8 cellular contexts compared by ENCODE assay signal in the genomic region with DNA sequence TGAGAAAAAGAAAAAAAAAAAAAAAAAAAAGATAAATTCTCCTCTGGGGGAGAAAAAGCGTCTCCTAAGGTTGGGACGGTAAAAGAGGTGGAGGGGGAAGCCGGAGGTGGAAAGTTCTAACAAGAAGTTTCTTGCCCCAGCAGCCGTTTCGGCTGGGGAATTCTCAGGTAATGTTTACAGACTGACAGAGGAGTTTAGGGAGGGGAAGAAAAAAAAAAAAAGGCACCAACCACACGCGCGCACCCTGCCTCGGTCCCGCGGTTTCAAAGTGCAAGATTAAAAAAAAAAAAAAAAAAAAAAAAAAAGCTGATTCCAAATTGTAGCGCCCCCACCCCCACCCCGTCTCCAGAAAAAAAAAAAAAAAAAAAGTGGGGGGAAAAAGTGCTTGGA. TPM values are rescaled to one million over a fixed set of nuclear protein-coding genes. Genes with fewer than 3 reads are reported as not detected.
A peak's percentile ranks its signal among the peaks of the same experiment; 100 is the strongest.
DNase-seq lines count a peak whose midpoint lies in the region; ATAC-seq and TF ChIP-seq lines count a peak whose summit lies in the region.

No MANE protein-coding gene starts in this region.

- CTCF ChIA-PET in activated naive CD4-positive, alpha-beta T cell treated with anti-CD3 and anti-CD28 coated beads, Interleukin-2, amount 10 ng/mL, durations not matched to agents 7 days and 5 days (lab: Charles Lee), result interaction anchor here (0.6 to 4.7 kb wide), 10 partner anchors 16 to 418 kb away, joined by 3 to 42 read pairs (median 5); no protein-coding TSS in a partner anchor

- peaks cover 42% of the 10 kb centered on the region for H3K36me3 Mint-ChIP-seq in activated naive CD4-positive, alpha-beta T cell treated with anti-CD3 and anti-CD28 coated beads, Interleukin-2, amount 10 ng/mL, durations not matched to agents 7 days and 5 days
- H3K36me3 Mint-ChIP-seq in stimulated activated naive B cell treated with anti-CD40 and anti-IgM and Interleukin-4, amounts not matched to agents 10 μg/mL and 1 μg/mL and 100 μg/mL, for 72 hours, result peaks cover 46 to 60% of the 10 kb centered on the region in 2 donors

- ATAC-seq in heart left ventricle (no peak), left cardiac atrium (no peak), HG02938 (IDR thresholded peaks at IDR 0.05; ENCODE audit: unreplicated experiment) (no peak)
- ATAC-seq in stimulated activated naive B cell treated with anti-CD40 and anti-IgM and Interleukin-4, amounts not matched to agents 10 μg/mL and 1 μg/mL and 100 μg/mL, for 72 hours (replicated peaks), result peak; percentile 26 to 27

- no peaks in the 10 kb centered on the region for H3K9me3 ChIP-seq in heart left ventricle
- no peaks in the 10 kb centered on the region for H3K9me3 ChIP-seq in iPS-18c (ENCODE audit: control insufficient read depth, insufficient read depth, low read length)

- 0 to 1% (median 0%) methylated on average over 12 to 13 of the region's 13 CpGs for WGBS in heart left ventricle, 4 donors

- H3K4me3 ChIP-seq in heart left ventricle (peak overlapping the region; percentile 63 to 97 (median 77)), iPS-18c (ENCODE audit: insufficient read depth, low read depth, low read length) (peak overlapping the region; percentile 91)

- TF ChIP-seq CTCF in heart left ventricle (IDR thresholded peaks at IDR 0.05), result no peak

- H3K4me3 Mint-ChIP-seq in activated naive CD4-positive, alpha-beta T cell treated with anti-CD3 and anti-CD28 coated beads, Interleukin-2, amount 10 ng/mL, durations not matched to agents 7 days and 5 days, result peak overlapping the region; percentile 98
- H3K4me3 Mint-ChIP-seq in stimulated activated naive B cell treated with anti-CD40 and anti-IgM and Interleukin-4, amounts not matched to agents 10 μg/mL and 1 μg/mL and 100 μg/mL, for 72 hours, result peak overlapping the region; percentile 97 to 98

- H3K4me1 ChIP-seq in heart left ventricle, result peaks cover 0 to 70% (median 51%) of the 10 kb centered on the region in 12 donors

- peaks cover 0 to 10% (median 5%) of the 10 kb centered on the region in 9 donors for H3K36me3 ChIP-seq in heart left ventricle

- H3K27me3 Mint-ChIP-seq in activated naive CD4-positive, alpha-beta T cell treated with anti-CD3 and anti-CD28 coated beads, Interleukin-2, amount 10 ng/mL, durations not matched to agents 7 days and 5 days, result peaks cover 34% of the 10 kb centered on the region
- H3K27me3 Mint-ChIP-seq in stimulated activated naive B cell treated with anti-CD40 and anti-IgM and Interleukin-4, amounts not matched to agents 10 μg/mL and 1 μg/mL and 100 μg/mL, for 72 hours, result peaks cover 11% of the 10 kb centered on the region in 2 donors

- peak overlapping the region; percentile 99 for H3K27ac Mint-ChIP-seq in activated naive CD4-positive, alpha-beta T cell treated with anti-CD3 and anti-CD28 coated beads, Interleukin-2, amount 10 ng/mL, durations not matched to agents 7 days and 5 days
- H3K27ac Mint-ChIP-seq in stimulated activated naive B cell treated with anti-CD40 and anti-IgM and Interleukin-4, amounts not matched to agents 10 μg/mL and 1 μg/mL and 100 μg/mL, for 72 hours, result peak overlapping the region; percentile 98

- peak overlapping the region; percentile 91 to 98 (median 95) for H3K27ac ChIP-seq in heart left ventricle

- no peaks in the 10 kb centered on the region for H3K27me3 ChIP-seq in heart left ventricle

- intact Hi-C loops in heart left ventricle (cut with DNase I) (loop anchor here in 8 of 10 donors (2.0 to 10.0 kb wide), 14 partner anchors 17 to 275 kb away; no protein-coding TSS in a partner anchor), left cardiac atrium (cut with DNase I) (loop anchor here (2.0 to 5.0 kb wide), 4 partner anchors 21 to 210 kb away; no protein-coding TSS in a partner anchor)

- H3K9me3 Mint-ChIP-seq in activated naive CD4-positive, alpha-beta T cell treated with anti-CD3 and anti-CD28 coated beads, Interleukin-2, amount 10 ng/mL, durations not matched to agents 7 days and 5 days, result no peaks in the 10 kb centered on the region
- no peaks in the 10 kb centered on the region for H3K9me3 Mint-ChIP-seq in stimulated activated naive B cell treated with anti-CD40 and anti-IgM and Interleukin-4, amounts not matched to agents 10 μg/mL and 1 μg/mL and 100 μg/mL, for 72 hours

- H3K4me1 Mint-ChIP-seq in activated naive CD4-positive, alpha-beta T cell treated with anti-CD3 and anti-CD28 coated beads, Interleukin-2, amount 10 ng/mL, durations not matched to agents 7 days and 5 days, result peaks cover 75% of the 10 kb centered on the region
- H3K4me1 Mint-ChIP-seq in stimulated activated naive B cell treated with anti-CD40 and anti-IgM and Interleukin-4, amounts not matched to agents 10 μg/mL and 1 μg/mL and 100 μg/mL, for 72 hours, result peaks cover 46 to 82% of the 10 kb centered on the region in 2 donors

- DNase-seq in heart left ventricle, result peak in 1 of 5 donors; percentile 14
- DNase-seq in left cardiac atrium, result no peak
- peak; percentile 61 for DNase-seq in activated naive CD4-positive, alpha-beta T cell treated with anti-CD3 and anti-CD28 coated beads, Interleukin-2, amount 10 ng/mL, durations not matched to agents 7 days and 5 days
- peak; percentile 26 for DNase-seq in stimulated activated naive B cell treated with anti-CD40 and anti-IgM and Interleukin-4, amounts not matched to agents 10 μg/mL and 1 μg/mL and 100 μg/mL, for 72 hours
- no peak for DNase-seq in GOT3 (lab: John Stamatoyannopoulos, UW)
- no peak for DNase-seq in NCI-H2196 treated with DMSO at 0.1 percent for 48 hours (lab: John Stamatoyannopoulos, UW; ENCODE audit: unreplicated experiment)

- TF ChIP-seq POLR2A in heart left ventricle (IDR thresholded peaks at IDR 0.05), result no peak

RNA-seq across cellular contexts. Expression of a gene that starts 0.5 kb away (rescaled TPM):
- total RNA-seq in heart left ventricle (10 to 100 TPM; 28.6 to 84.0 (median 59.9) TPM), left cardiac atrium (100 to 1,000 TPM in 1 of 2 donors, 10 to 100 TPM in 1; 74.3 to 106 TPM)
- polyA plus RNA-seq in heart left ventricle, result 100 to 1,000 TPM in 1 of 2 donors, 10 to 100 TPM in 1; 39.7 to 102 TPM

RNA-seq across cellular contexts. Expression of a gene that starts 26.4 kb away (rescaled TPM):
- total RNA-seq in heart left ventricle, result not detected
- not detected for polyA plus RNA-seq in heart left ventricle
- not detected for total RNA-seq in left cardiac atrium

Comparison
In these comparisons a context has a peak if more than half of its experiments do, and no peak if none do; other contexts are left out.
1. ATAC-seq: peak in stimulated activated naive B cell treated with anti-CD40 and anti-IgM and Interleukin-4, amounts not matched to agents 10 μg/mL and 1 μg/mL and 100 μg/mL, for 72 hours (2 of 2); none in heart left ventricle (0 of 4), left cardiac atrium (0 of 2) and HG02938 (single experiment).
2. DNase-seq: peak in activated naive CD4-positive, alpha-beta T cell treated with anti-CD3 and anti-CD28 coated beads, Interleukin-2, amount 10 ng/mL, durations not matched to agents 7 days and 5 days (single experiment) and stimulated activated naive B cell treated with anti-CD40 and anti-IgM and Interleukin-4, amounts not matched to agents 10 μg/mL and 1 μg/mL and 100 μg/mL, for 72 hours (single experiment); none in left cardiac atrium (single experiment), GOT3 (single experiment) and NCI-H2196 treated with DMSO at 0.1 percent for 48 hours (single experiment).